In genomic region chr17:38886643-38887010, GRCh38 we compare ENCODE assay signal across 1 cellular context.
TF ChIP-seq lines count a peak whose summit lies in the region.

No MANE protein-coding gene starts in this region.

TF ChIP-seq in H1, 55 proteins besides CTCF, POLR2A, EP300 and RAD21 (continued from another document):
- TF ChIP-seq ATF3 (IDR thresholded peaks at IDR 0.05; ENCODE audit: insufficient read depth, low read depth, low read length) (no peak), E2F6 (IDR thresholded peaks at IDR 0.05) (no peak), BACH1 (IDR thresholded peaks at IDR 0.05; ENCODE audit: low read length) (no peak)
